Comparison of ENCODE assay signal across 2 cellular contexts in genomic region chr19:30360378-30361106, GRCh38.
TF ChIP-seq lines count a peak whose summit lies in the region.

No MANE protein-coding gene starts in this region.

TF ChIP-seq in GM23338, 12 proteins besides CTCF, POLR2A, EP300 and RAD21:
- TF ChIP-seq EZH2 (IDR thresholded peaks at IDR 0.05; ENCODE audit: low read depth, unreplicated experiment) (no peak), NANOG (IDR thresholded peaks at IDR 0.05; ENCODE audit: borderline replicate concordance) (no peak), EZH2phosphoT487 (IDR thresholded peaks at IDR 0.05; ENCODE audit: unreplicated experiment) (no peak), CREB1 (CRISPR knock-in tag; IDR thresholded peaks at IDR 0.05; ENCODE audit: low read depth) (no peak), POLR2AphosphoS5 (IDR thresholded peaks at IDR 0.05; ENCODE audit: low read depth) (no peak), REST (IDR thresholded peaks at IDR 0.05; ENCODE audit: unreplicated experiment) (no peak), ZNF331 (CRISPR knock-in tag; IDR thresholded peaks at IDR 0.05; ENCODE audit: low read depth) (no peak), STAT1 (IDR thresholded peaks at IDR 0.05; ENCODE audit: unreplicated experiment) (no peak)

TF ChIP-seq in K562, 482 proteins besides CTCF, POLR2A, EP300 and RAD21:
- TF ChIP-seq EZH2 (IDR thresholded peaks at IDR 0.05; ENCODE audit: borderline replicate concordance, low read depth, low read length): peak; percentile 41; the same call in 1 of the 2 replicates
- TF ChIP-seq SPI1 (IDR thresholded peaks at IDR 0.05; ENCODE audit: borderline replicate concordance, low read depth, low read length): no peak
